In genomic region chr3:99242271-99242670, GRCh38 we compare ENCODE assay signal across 23 cellular contexts.
DNase-seq lines count a peak whose midpoint lies in the region; ATAC-seq, FAIRE-seq and TF ChIP-seq lines count a peak whose summit lies in the region.
"Had no signal": no experiment of that assay in that cellular context is flagged by ENCODE, and none has a peak within 500 bp of the region (broad histone marks: within the 10 kb centered on the region; RNA-seq: fewer than 3 reads in every experiment).

No MANE protein-coding gene starts in this region.

- H3K4me1 ChIP-seq in osteoblast (ENCODE audit: insufficient read depth, low read length) (peaks cover 30% of the 10 kb centered on the region), SJCRH30 (no peaks in the 10 kb centered on the region)
- H3K4me1 ChIP-seq: A549, tibial nerve had no signal

- no peaks in the 10 kb centered on the region for H4K20me1 ChIP-seq in osteoblast (ENCODE audit: insufficient read depth, low read length)

- H3K4me3 ChIP-seq in bronchial epithelial cell (ENCODE audit: low read depth, low read length) (no peak overlapping the region), osteoblast (ENCODE audit: insufficient read depth, low read length) (no peak overlapping the region), SJCRH30 (no peak overlapping the region)
- H3K4me3 ChIP-seq: A549, tibial nerve had no signal

- no peaks in the 10 kb centered on the region for H3K79me2 ChIP-seq in osteoblast (ENCODE audit: insufficient read depth, low read length)

- H3K27ac ChIP-seq in osteoblast (ENCODE audit: low read depth, low read length), result peak overlapping the region; percentile 74
- H3K27ac ChIP-seq in SJCRH30, result no peak overlapping the region
- H3K27ac ChIP-seq: A549, tibial nerve had no signal

- H3K4me2 ChIP-seq in osteoblast (ENCODE audit: insufficient read depth, low read length), result peak overlapping the region; percentile 24
- H3K4me2 ChIP-seq: A549 had no signal

- FAIRE-seq in bronchial epithelial cell (lab: Jason Lieb, UNC), result no peak
- FAIRE-seq: A549, GM18507 had no signal

- peak overlapping the region; percentile 77 for H2AFZ ChIP-seq in osteoblast (ENCODE audit: low read length)

- H3K27me3 ChIP-seq in bronchial epithelial cell (ENCODE audit: control insufficient read depth, insufficient read depth, low read length) (no peaks in the 10 kb centered on the region), osteoblast (ENCODE audit: insufficient read depth, low read length) (no peaks in the 10 kb centered on the region), SJCRH30 (no peaks in the 10 kb centered on the region)
- H3K27me3 ChIP-seq: tibial nerve had no signal

- H3K36me3 ChIP-seq in bronchial epithelial cell (ENCODE audit: control insufficient read depth, insufficient read depth, low read length) (no peaks in the 10 kb centered on the region), osteoblast (ENCODE audit: insufficient read depth, low read length) (no peaks in the 10 kb centered on the region), SJCRH30 (no peaks in the 10 kb centered on the region)
- H3K36me3 ChIP-seq: tibial nerve had no signal

- peak; percentile 34 for DNase-seq in AG08395 (ENCODE audit: low spot score)
- DNase-seq in HCEC 1CT, result peak; percentile 7
- DNase-seq in bronchial epithelial cell (ENCODE audit: low read depth), result peak; percentile 29
- DNase-seq in osteoblast (ENCODE audit: insufficient read length, low spot score, missing footprints), result no peak
- DNase-seq in SJCRH30, result no peak
- no peak for DNase-seq in cerebellum (ENCODE audit: low spot score)
- DNase-seq: activated naive CD4-positive, alpha-beta T cell treated with anti-CD3 and anti-CD28 coated beads for 36 hours; activated T-cell treated with anti-CD3 and anti-CD28 coated beads, Interleukin-2, amount 50 U/mL, for 72 hours; head of caudate nucleus; left cardiac atrium; naive B cell; NCI-H1092 treated with DMSO at 0.1 percent for 48 hours; NCI-H1930; NCI-H345; NCI-H774; nucleus accumbens; SW 1271 had no signal

- no peak for ATAC-seq in HG03378 (IDR thresholded peaks at IDR 0.05; ENCODE audit: unreplicated experiment)
- ATAC-seq in GM19035 (IDR thresholded peaks at IDR 0.05; ENCODE audit: unreplicated experiment), result no peak
- ATAC-seq: A549; activated T-cell treated with anti-CD3 and anti-CD28 coated beads, Interleukin-2, amount 50 U/mL, for 72 hours; left cardiac atrium; Right ventricle myocardium inferior had no signal

- no peaks in the 10 kb centered on the region for H3K9me3 ChIP-seq in osteoblast (ENCODE audit: low read depth, low read length)
- H3K9me3 ChIP-seq in SJCRH30 (replicated peaks), result no peaks in the 10 kb centered on the region
- H3K9me3 ChIP-seq: A549 had no signal

- TF ChIP-seq CTCF in bronchial epithelial cell (IDR thresholded peaks at IDR 0.05; ENCODE audit: insufficient read depth, low read length, severe bottlenecking) (no peak), osteoblast (IDR thresholded peaks at IDR 0.05; ENCODE audit: extremely low read depth, low read depth, low read length) (no peak)

Comparison
In these comparisons a context has a peak if more than half of its experiments do, and no peak if none do; other contexts are left out.
1. DNase-seq: peak in AG08395 (single experiment), HCEC 1CT (single experiment) and bronchial epithelial cell (single experiment); none in osteoblast (single experiment), SJCRH30 (0 of 2) and cerebellum (single experiment).